Comparison of ENCODE assay signal across 1 cellular context in the genomic region with DNA sequence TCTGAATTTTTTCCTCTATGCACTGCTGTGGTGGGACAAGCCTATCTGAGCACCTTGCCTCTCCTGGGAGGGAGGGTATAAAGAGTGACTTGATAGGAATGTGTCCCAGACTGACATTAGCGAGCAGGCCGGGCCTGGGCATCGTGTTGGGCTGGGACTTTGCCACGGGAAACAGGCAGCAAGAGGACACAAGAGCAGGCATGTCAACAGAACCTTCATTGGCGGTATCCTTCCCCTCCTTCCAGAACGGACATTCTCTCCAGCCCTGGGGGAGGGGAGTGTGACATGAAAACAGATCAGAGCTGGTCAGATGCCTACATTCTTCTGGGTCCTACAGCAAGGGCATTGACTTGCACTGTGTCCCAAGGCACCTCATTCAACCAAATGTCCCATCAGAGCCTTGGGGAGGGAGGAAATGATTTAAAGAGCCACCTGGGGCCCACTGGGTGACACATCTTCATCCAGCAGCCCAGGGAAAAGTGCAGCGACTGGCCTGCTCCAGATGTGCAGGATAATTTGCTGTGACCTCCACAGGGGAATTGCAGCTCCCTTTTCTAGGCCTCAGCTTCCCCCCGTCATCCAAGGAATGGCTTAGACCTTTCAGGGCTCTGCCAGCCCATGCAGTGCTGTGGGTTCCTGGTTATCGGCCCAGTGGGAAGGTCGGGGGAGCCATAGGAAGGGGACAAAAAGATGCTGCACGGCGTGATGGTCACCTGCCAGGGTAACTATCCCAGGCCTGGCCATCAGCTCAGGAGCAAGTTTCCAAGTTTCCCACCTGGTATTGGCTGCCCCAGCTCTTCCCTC.
TF ChIP-seq lines count a peak whose summit lies in the region.

No MANE protein-coding gene starts in this region.

TF ChIP-seq in H1, 55 proteins besides CTCF, POLR2A, EP300 and RAD21:
- TF ChIP-seq, protein P1, sequence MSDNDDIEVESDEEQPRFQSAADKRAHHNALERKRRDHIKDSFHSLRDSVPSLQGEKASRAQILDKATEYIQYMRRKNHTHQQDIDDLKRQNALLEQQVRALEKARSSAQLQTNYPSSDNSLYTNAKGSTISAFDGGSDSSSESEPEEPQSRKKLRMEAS (IDR thresholded peaks at IDR 0.05) = no peak
- TF ChIP-seq ZNF274 (IDR thresholded peaks at IDR 0.05; ENCODE audit: borderline replicate concordance, extremely low read depth, low read length) (no peak), KDM4A (IDR thresholded peaks at IDR 0.05; ENCODE audit: low read depth, low read length, severe bottlenecking) (no peak), CEBPB (IDR thresholded peaks at IDR 0.05; ENCODE audit: low read depth, low read length) (no peak), TAF1 (IDR thresholded peaks at IDR 0.05; ENCODE audit: low read depth, low read length) (no peak), SP1 (IDR thresholded peaks at IDR 0.05; ENCODE audit: low read depth, low read length) (no peak)
- TF ChIP-seq, protein P2, sequence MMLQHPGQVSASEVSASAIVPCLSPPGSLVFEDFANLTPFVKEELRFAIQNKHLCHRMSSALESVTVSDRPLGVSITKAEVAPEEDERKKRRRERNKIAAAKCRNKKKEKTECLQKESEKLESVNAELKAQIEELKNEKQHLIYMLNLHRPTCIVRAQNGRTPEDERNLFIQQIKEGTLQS (IDR thresholded peaks at IDR 0.05; ENCODE audit: insufficient read depth, low read depth, low read length) = no peak
